10 cellular contexts compared by ENCODE assay signal in genomic region chr12:66662729-66663128, GRCh38. TPM values are rescaled to one million over a fixed set of nuclear protein-coding genes. Genes with fewer than 3 reads are reported as not detected.
DNase-seq lines count a peak whose midpoint lies in the region; ATAC-seq, FAIRE-seq and TF ChIP-seq lines count a peak whose summit lies in the region.
"Had no signal": no experiment of that assay in that cellular context is flagged by ENCODE, and none has a peak within 500 bp of the region (broad histone marks: within the 10 kb centered on the region; RNA-seq: fewer than 3 reads in every experiment).

No MANE protein-coding gene starts in this region.

- DNase-seq in AG08395 (ENCODE audit: low spot score), result peak; percentile 34
- peak; percentile 4 for DNase-seq in HTR-8/SVneo (ENCODE audit: insufficient read length, low spot score)
- DNase-seq in RPMI7951 (ENCODE audit: low read depth), result peak; percentile 33
- DNase-seq in fibroblast of the aortic adventitia (ENCODE audit: low read depth), result peak; percentile 21
- DNase-seq in activated effector memory CD4-positive, alpha-beta T cell treated with Interleukin-2 at 50 U/mL for 16 hours, result no peak
- DNase-seq in activated T-cell treated with anti-CD3 and anti-CD28 coated beads for 4 hours, result no peak
- no peak for DNase-seq in midbrain (lab: John Stamatoyannopoulos, UW)
- DNase-seq: colonic mucosa had no signal

- TF ChIP-seq CTCF in fibroblast of the aortic adventitia (IDR thresholded peaks at IDR 0.05; ENCODE audit: insufficient read depth, low read length), result no peak

- FAIRE-seq in HTR-8/SVneo (lab: Jason Lieb, UNC), result no peak

- ATAC-seq in GM18520 (IDR thresholded peaks at IDR 0.05; ENCODE audit: unreplicated experiment), result no peak
- ATAC-seq: stimulated activated effector memory CD8-positive, alpha-beta T cell treated with anti-CD3 and anti-CD28 coated beads, Interleukin-12 subunit alpha, Interleukin-12 subunit beta, amount 100 ng/mL, for 72 hours had no signal

- no peak overlapping the region for H3K4me3 ChIP-seq in fibroblast of the aortic adventitia (ENCODE audit: low read depth, low read length)
- H3K4me3 ChIP-seq: colonic mucosa had no signal

RNA-seq across cellular contexts. Expression of gene GRIP1, which starts 16.1 kb away (rescaled TPM):
- total RNA-seq in RPMI7951 (2014; rRNA removed; shearing (Covaris generic)), result 0.59 TPM in 1 of 2 replicates, not detected in the other
- total RNA-seq in fibroblast of the aortic adventitia (ENCODE audit: low replicate concordance), result 0.90 and 4.4 TPM in 2 replicates

Comparison
In these comparisons a context has a peak if more than half of its experiments do, and no peak if none do; other contexts are left out.
1. DNase-seq: peak in AG08395 (single experiment), HTR-8/SVneo (single experiment), RPMI7951 (single experiment) and fibroblast of the aortic adventitia (single experiment); none in activated effector memory CD4-positive, alpha-beta T cell treated with Interleukin-2 at 50 U/mL for 16 hours (single experiment), activated T-cell treated with anti-CD3 and anti-CD28 coated beads for 4 hours (single experiment) and midbrain (single experiment).